ENCODE assay signal across 10 cellular contexts in the genomic region with DNA sequence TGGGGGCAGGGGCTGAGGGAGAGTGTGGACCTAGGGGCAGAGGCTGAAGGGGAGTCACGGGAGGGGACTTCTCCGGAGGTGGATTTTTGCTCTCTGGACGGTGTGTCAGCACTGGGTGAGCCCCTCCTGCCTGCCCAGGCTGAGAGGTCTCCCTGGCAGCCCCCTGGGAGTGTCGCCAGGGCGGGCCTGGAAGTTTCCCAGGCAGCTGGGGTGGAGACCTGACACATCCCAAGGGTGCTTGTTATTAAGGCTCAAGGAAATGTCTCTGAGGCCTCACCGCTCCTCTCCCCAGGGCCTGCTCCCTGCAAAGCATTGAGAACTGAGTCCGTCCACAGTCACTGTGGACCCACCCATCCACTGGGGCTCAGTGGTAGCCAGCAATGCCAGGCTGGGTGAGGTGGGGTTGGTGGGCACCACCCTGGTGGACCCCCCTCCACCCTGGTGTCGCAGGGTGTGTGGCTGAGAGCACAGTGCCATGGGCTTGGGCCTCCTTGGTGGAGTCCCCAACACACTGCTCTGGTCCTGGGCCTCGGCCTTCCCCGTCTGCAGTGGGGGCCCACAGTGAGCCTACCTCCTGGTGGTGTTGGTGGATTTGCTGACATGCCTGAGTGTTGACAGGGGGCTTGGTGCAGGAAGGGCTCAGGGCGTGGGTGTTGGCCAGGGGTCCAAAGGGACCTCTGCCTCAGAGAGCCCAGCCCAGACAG. TPM values are rescaled to one million over a fixed set of nuclear protein-coding genes. Genes with fewer than 3 reads are reported as not detected.
DNase-seq lines count a peak whose midpoint lies in the region; ATAC-seq and TF ChIP-seq lines count a peak whose summit lies in the region.
"Had no signal": no experiment of that assay in that cellular context is flagged by ENCODE, and none has a peak within 500 bp of the region (broad histone marks: within the 10 kb centered on the region; RNA-seq: fewer than 3 reads in every experiment).

No MANE protein-coding gene starts in this region.

- no peaks in the 10 kb centered on the region for H3K9me3 ChIP-seq in NT2/D1 (ENCODE audit: insufficient read depth, low read length)

- CTCF ChIA-PET in AG04449 (lab: Yijun Ruan, JAX), result no interaction called here

- TF ChIP-seq CTCF in AG04449 (IDR thresholded peaks at IDR 0.05; ENCODE audit: insufficient read depth, low read length, missing control alignments) (no peak), endothelial cell (IDR thresholded peaks at IDR 0.05; ENCODE audit: unreplicated experiment) (no peak)

- H3K27ac Mint-ChIP-seq in endothelial cell (ENCODE audit: unreplicated experiment), result no peak overlapping the region
- H3K27ac Mint-ChIP-seq in natural killer cell treated with Interleukin-12 subunit alpha and Interleukin-12 subunit beta and Interleukin-15 and Interleukin-18, amount 100 ng/mL, for 72 hours, result peak overlapping the region; percentile 75 to 91

- POLR2A ChIA-PET in AG04449 (lab: Yijun Ruan, JAX), result no interaction called here

- peak overlapping the region; percentile 24 for H3K9ac ChIP-seq in NT2/D1 (ENCODE audit: insufficient read length, low read depth)

- peak overlapping the region; percentile 65 for H3K4me3 Mint-ChIP-seq in endothelial cell (ENCODE audit: unreplicated experiment)
- H3K4me3 Mint-ChIP-seq in natural killer cell treated with Interleukin-12 subunit alpha and Interleukin-12 subunit beta and Interleukin-15 and Interleukin-18, amount 100 ng/mL, for 72 hours, result peak overlapping the region; percentile 82

- H3K4me3 ChIP-seq in AG04449 (ENCODE audit: low read depth, low read length) (peak overlapping the region; percentile 79), NT2/D1 (ENCODE audit: insufficient read length, low read depth) (no peak overlapping the region)

- no peaks in the 10 kb centered on the region for H3K9me3 Mint-ChIP-seq in endothelial cell (ENCODE audit: unreplicated experiment)
- no peaks in the 10 kb centered on the region for H3K9me3 Mint-ChIP-seq in natural killer cell treated with Interleukin-12 subunit alpha and Interleukin-12 subunit beta and Interleukin-15 and Interleukin-18, amount 100 ng/mL, for 72 hours

- ATAC-seq in natural killer cell treated with Interleukin-12 subunit alpha and Interleukin-12 subunit beta and Interleukin-15 and Interleukin-18, amount 100 ng/mL, for 72 hours, result no peak

- H3K4me1 ChIP-seq in NT2/D1 (ENCODE audit: insufficient read depth, insufficient read length), result peaks cover 36% of the 10 kb centered on the region

- peaks cover 62% of the 10 kb centered on the region for H3K36me3 ChIP-seq in NT2/D1 (ENCODE audit: insufficient read depth, insufficient read length, low read length)

- peaks cover 12% of the 10 kb centered on the region for H3K27me3 ChIP-seq in NT2/D1 (ENCODE audit: insufficient read depth, insufficient read length)

- no peak for DNase-seq in AG04449 (ENCODE audit: low read depth, low spot score)
- DNase-seq in NT2/D1 (ENCODE audit: low read depth, low spot score), result no peak
- no peak for DNase-seq in endothelial cell (ENCODE audit: low spot score)
- no peak for DNase-seq in natural killer cell treated with Interleukin-12 subunit alpha and Interleukin-12 subunit beta and Interleukin-15 and Interleukin-18, amount 100 ng/mL, for 72 hours (ENCODE audit: low spot score)
- DNase-seq in CD1c-positive myeloid dendritic cell (ENCODE audit: extremely low spot score), result no peak
- no peak for DNase-seq in NCI-H2107 (lab: John Stamatoyannopoulos, UW)
- no peak for DNase-seq in NCI-H2107 treated with DMSO at 0.1 percent for 48 hours (lab: John Stamatoyannopoulos, UW; ENCODE audit: unreplicated experiment)
- no peak for DNase-seq in activated CD4-positive, alpha-beta T cell treated with anti-CD3 and anti-CD28 coated beads, Interleukin-2, amount 50 U/mL, for 4 hours
- DNase-seq: H7, NCI-H1930 had no signal

- peaks cover 12% of the 10 kb centered on the region for H3K36me3 Mint-ChIP-seq in endothelial cell (ENCODE audit: low read depth, unreplicated experiment)
- no peaks in the 10 kb centered on the region for H3K36me3 Mint-ChIP-seq in natural killer cell treated with Interleukin-12 subunit alpha and Interleukin-12 subunit beta and Interleukin-15 and Interleukin-18, amount 100 ng/mL, for 72 hours

- H3K27me3 Mint-ChIP-seq in endothelial cell (ENCODE audit: unreplicated experiment), result peaks cover 19% of the 10 kb centered on the region
- H3K27me3 Mint-ChIP-seq in natural killer cell treated with Interleukin-12 subunit alpha and Interleukin-12 subunit beta and Interleukin-15 and Interleukin-18, amount 100 ng/mL, for 72 hours, result no peaks in the 10 kb centered on the region

- peaks cover 31% of the 10 kb centered on the region for H3K4me1 Mint-ChIP-seq in endothelial cell (ENCODE audit: unreplicated experiment)
- H3K4me1 Mint-ChIP-seq in natural killer cell treated with Interleukin-12 subunit alpha and Interleukin-12 subunit beta and Interleukin-15 and Interleukin-18, amount 100 ng/mL, for 72 hours (ENCODE audit: low read depth in 2 of 2), result peaks cover 35 to 38% of the 10 kb centered on the region in 2 donors

RNA-seq across cellular contexts. Expression of a gene that starts 2.5 kb away (rescaled TPM):
- 424 TPM for total RNA-seq in endothelial cell (ENCODE audit: unreplicated experiment)
- 100 to 1,000 TPM; 306 to 322 TPM for total RNA-seq in natural killer cell treated with Interleukin-12 subunit alpha and Interleukin-12 subunit beta and Interleukin-15 and Interleukin-18, amount 100 ng/mL, for 72 hours

RNA-seq across cellular contexts. Expression of a gene that starts 20.9 kb away (rescaled TPM):
- total RNA-seq in endothelial cell (ENCODE audit: unreplicated experiment), result 48.4 TPM
- 10 to 100 TPM; 66.0 to 98.2 TPM for total RNA-seq in natural killer cell treated with Interleukin-12 subunit alpha and Interleukin-12 subunit beta and Interleukin-15 and Interleukin-18, amount 100 ng/mL, for 72 hours
